Comparison of ENCODE assay signal across 20 cellular contexts in genomic region chr5:65395526-65396155, GRCh38.
DNase-seq lines count a peak whose midpoint lies in the region; ATAC-seq, FAIRE-seq and TF ChIP-seq lines count a peak whose summit lies in the region.
"Had no signal": no experiment of that assay in that cellular context is flagged by ENCODE, and none has a peak within 500 bp of the region (broad histone marks: within the 10 kb centered on the region; RNA-seq: fewer than 3 reads in every experiment).

No MANE protein-coding gene starts in this region.

- H3K27ac ChIP-seq in astrocyte (ENCODE audit: low read depth, low read length), result no peak overlapping the region
- H3K27ac ChIP-seq: Peyer's patch, vagina had no signal

- TF ChIP-seq CTCF in astrocyte (IDR thresholded peaks at IDR 0.05; ENCODE audit: insufficient read depth, low read depth, low read length), result no peak
- no peak for TF ChIP-seq CTCF in fibroblast of mammary gland (conservative IDR thresholded peaks at IDR 0.05; ENCODE audit: control insufficient read depth, insufficient read depth, low read depth, low read length)
- no peak for TF ChIP-seq CTCF in GM10248 (IDR thresholded peaks at IDR 0.05; ENCODE audit: control extremely low read depth, extremely low read depth, low read depth, missing control alignments)
- TF ChIP-seq CTCF in type B pancreatic cell (conservative IDR thresholded peaks at IDR 0.05), result no peak
- TF ChIP-seq CTCF in D721Med (IDR thresholded peaks at IDR 0.05; ENCODE audit: insufficient read depth, missing control alignments), result no peak

- H3K4me1 Mint-ChIP-seq in astrocyte (ENCODE audit: low read depth, unreplicated experiment) (peaks cover 11% of the 10 kb centered on the region), type B pancreatic cell (ENCODE audit: unreplicated experiment) (no peaks in the 10 kb centered on the region)
- H3K4me1 Mint-ChIP-seq: memory B cell; naive thymus-derived CD4-positive, alpha-beta T cell had no signal

- H3K36me3 ChIP-seq in astrocyte (ENCODE audit: insufficient read depth, low read length), result peaks cover 4% of the 10 kb centered on the region
- H3K36me3 ChIP-seq: Peyer's patch, vagina had no signal

- H3K27me3 Mint-ChIP-seq in astrocyte (ENCODE audit: low read depth, unreplicated experiment), result no peaks in the 10 kb centered on the region
- no peaks in the 10 kb centered on the region for H3K27me3 Mint-ChIP-seq in type B pancreatic cell
- H3K27me3 Mint-ChIP-seq: memory B cell had no signal

- FAIRE-seq in astrocyte (lab: Jason Lieb, UNC), result no peak
- FAIRE-seq in D721Med (lab: Jason Lieb, UNC), result no peak

- DNase-seq in HCEC 1CT (peak; percentile 41), astrocyte (ENCODE audit: low read depth) (peak; percentile 25), fibroblast of mammary gland (ENCODE audit: low read depth) (peak; percentile 49), pulmonary artery endothelial cell (ENCODE audit: low read depth, low spot score) (peak; percentile 30), GM10248 (ENCODE audit: extremely low spot score) (no peak), type B pancreatic cell (ENCODE audit: extremely low spot score, unreplicated experiment) (no peak), D721Med (ENCODE audit: insufficient read length, low spot score) (no peak)
- DNase-seq: naive thymus-derived CD4-positive, alpha-beta T cell; NCI-H1105 treated with DMSO at 0.1 percent for 48 hours; NCI-H2171; NCI-H82; Peyer's patch; stimulated activated CD4-positive, alpha-beta T cell treated with anti-CD3 and anti-CD28 coated beads, Interleukin-4, amount 100 ng/mL, for 4 hours; T-helper 9 cell had no signal

- POLR2A ChIA-PET in GM10248 (lab: Yijun Ruan, JAX), result no interaction called here

- no peak overlapping the region for H3K9ac ChIP-seq in astrocyte (ENCODE audit: low read length)

- no peak overlapping the region for H3K4me3 Mint-ChIP-seq in astrocyte (ENCODE audit: unreplicated experiment)
- no peak overlapping the region for H3K4me3 Mint-ChIP-seq in type B pancreatic cell
- H3K4me3 Mint-ChIP-seq: memory B cell; naive thymus-derived CD4-positive, alpha-beta T cell had no signal

- no peak overlapping the region for H3K4me2 ChIP-seq in astrocyte (ENCODE audit: low read length)

- H3K4me3 ChIP-seq in astrocyte (ENCODE audit: insufficient read depth, low read depth, low read length) (no peak overlapping the region), fibroblast of mammary gland (ENCODE audit: control insufficient read depth, low read depth, low read length) (no peak overlapping the region)
- H3K4me3 ChIP-seq: Peyer's patch, vagina had no signal

- CTCF ChIA-PET in GM10248 (lab: Yijun Ruan, JAX), result no interaction called here

- no peaks in the 10 kb centered on the region for H3K27me3 ChIP-seq in astrocyte (ENCODE audit: insufficient read depth, low read length)
- H3K27me3 ChIP-seq: Peyer's patch, vagina had no signal

- no peaks in the 10 kb centered on the region for H3K79me2 ChIP-seq in astrocyte (ENCODE audit: insufficient read depth, low read length)

- peaks cover 4% of the 10 kb centered on the region for H3K9me3 Mint-ChIP-seq in astrocyte (ENCODE audit: unreplicated experiment)
- H3K9me3 Mint-ChIP-seq in type B pancreatic cell, result no peaks in the 10 kb centered on the region
- H3K9me3 Mint-ChIP-seq: memory B cell had no signal

- peaks cover 13% of the 10 kb centered on the region for H3K36me3 Mint-ChIP-seq in astrocyte (ENCODE audit: low read depth, unreplicated experiment)
- H3K36me3 Mint-ChIP-seq in type B pancreatic cell, result no peaks in the 10 kb centered on the region
- H3K36me3 Mint-ChIP-seq: memory B cell; naive thymus-derived CD4-positive, alpha-beta T cell had no signal

- H4K20me1 ChIP-seq in astrocyte (ENCODE audit: insufficient read depth, low read length), result no peaks in the 10 kb centered on the region

- H2AFZ ChIP-seq in astrocyte (ENCODE audit: low read depth, low read length), result no peak overlapping the region

- H3K4me1 ChIP-seq in astrocyte (ENCODE audit: insufficient read depth, low read length), result no peaks in the 10 kb centered on the region
- H3K4me1 ChIP-seq: Peyer's patch, vagina had no signal

- no peaks in the 10 kb centered on the region for H3K9me3 ChIP-seq in astrocyte (ENCODE audit: insufficient read depth, low read depth, low read length)
- H3K9me3 ChIP-seq: Peyer's patch, vagina had no signal

- H3K27ac Mint-ChIP-seq in astrocyte (ENCODE audit: unreplicated experiment) (no peak overlapping the region), type B pancreatic cell (no peak overlapping the region)
- H3K27ac Mint-ChIP-seq: memory B cell; naive thymus-derived CD4-positive, alpha-beta T cell had no signal

- no peak for ATAC-seq in HG03457 (IDR thresholded peaks at IDR 0.05; ENCODE audit: unreplicated experiment)
- ATAC-seq: activated CD4-positive, CD25-positive, alpha-beta regulatory T cell treated with anti-CD3 and anti-CD28 coated beads, Interleukin-2, amount 50 U/mL, for 24 hours; HCT116; naive thymus-derived CD4-positive, alpha-beta T cell; SK-N-SH treated with all-trans-retinoic acid at 6 μM for 48 hours had no signal

Comparison
In these comparisons a context has a peak if more than half of its experiments do, and no peak if none do; other contexts are left out.
1. DNase-seq: peak in HCEC 1CT (single experiment), astrocyte (single experiment), fibroblast of mammary gland (single experiment) and pulmonary artery endothelial cell (single experiment); none in GM10248 (single experiment), type B pancreatic cell (single experiment) and D721Med (single experiment).